Comparison of ENCODE assay signal across 18 cellular contexts in genomic region chr6:89667872-89668556, GRCh38. TPM values are rescaled to one million over a fixed set of nuclear protein-coding genes. Genes with fewer than 3 reads are reported as not detected.
DNase-seq lines count a peak whose midpoint lies in the region; ATAC-seq and TF ChIP-seq lines count a peak whose summit lies in the region.
"Had no signal": no experiment of that assay in that cellular context is flagged by ENCODE, and none has a peak within 500 bp of the region (broad histone marks: within the 10 kb centered on the region; RNA-seq: fewer than 3 reads in every experiment).

No MANE protein-coding gene starts in this region.

- CTCF ChIA-PET in activated naive CD4-positive, alpha-beta T cell treated with anti-CD3 and anti-CD28 coated beads for 36 hours (lab: Charles Lee), result interaction anchor here (1.3 kb wide), 1 partner anchor 11 kb away, joined by 3 read pairs; no protein-coding TSS in a partner anchor
- CTCF ChIA-PET in OCI-LY7 (lab: Charles Lee; ENCODE audit: unreplicated experiment), result no interaction called here

- BruUV-seq in OCI-LY7 (replicated peaks; lab: Mats Ljungman, UMichigan), result no TSS peak

- H3K27ac ChIP-seq in iPS DF 6.9 (ENCODE audit: low read length), result peak overlapping the region; percentile 89
- peak overlapping the region; percentile 21 to 35 for H3K27ac ChIP-seq in thoracic aorta
- H3K27ac ChIP-seq in OCI-LY7 (ENCODE audit: low read depth, low read length, poor library complexity, severe bottlenecking), result no peak overlapping the region
- H3K27ac ChIP-seq: parathyroid adenoma, upper lobe of right lung, WERI-Rb-1 had no signal

- no CpG with 5 or more reads among the region's 5 CpGs for WGBS in iPS DF 6.9 (ENCODE audit: insufficient coverage, insufficient read length)

- H3K9me2 ChIP-seq in OCI-LY7 (ENCODE audit: insufficient read depth, low read length), result no peaks in the 10 kb centered on the region

- H4K20me1 ChIP-seq in OCI-LY7 (ENCODE audit: insufficient read depth, low read length), result no peaks in the 10 kb centered on the region

- DNase-seq in activated naive CD4-positive, alpha-beta T cell treated with anti-CD3 and anti-CD28 coated beads for 36 hours, result no peak
- DNase-seq in cardiac fibroblast (ENCODE audit: low read depth in 2 of 2) (peak; percentile 6 to 54), iPS DF 6.9 (ENCODE audit: low read depth, low spot score) (peak; percentile 54), thoracic aorta (ENCODE audit: low spot score) (no peak), AG20443 (ENCODE audit: low spot score) (no peak), OCI-LY7 (ENCODE audit: low spot score) (no peak)
- DNase-seq: activated effector memory CD4-positive, alpha-beta T cell treated with anti-CD3 and anti-CD28 coated beads, Interleukin-2, amount 50 U/mL, for 16 hours; NCI-H1048; NCI-H774; small intestine; upper lobe of right lung; WERI-Rb-1 had no signal

- H3K79me2 ChIP-seq in OCI-LY7 (ENCODE audit: insufficient read depth, low read depth, low read length), result no peaks in the 10 kb centered on the region
- H3K79me2 ChIP-seq: parathyroid adenoma had no signal

- intact Hi-C loops in activated naive CD4-positive, alpha-beta T cell treated with anti-CD3 and anti-CD28 coated beads for 36 hours (cut with micrococcal nuclease), result no loop called here
- intact Hi-C loops in OCI-LY7 (cut with micrococcal nuclease; ENCODE audit: unreplicated experiment), result no loop called here

- H3K4me1 ChIP-seq in iPS DF 6.9 (ENCODE audit: control insufficient read depth, insufficient read depth, low read length) (no peaks in the 10 kb centered on the region), thoracic aorta (ENCODE audit: control insufficient read depth in 1 of 2, low read depth in 2 of 2) (peaks cover 6 to 37% of the 10 kb centered on the region in 2 donors), OCI-LY7 (ENCODE audit: insufficient read depth, low read length, poor library complexity, severe bottlenecking) (no peaks in the 10 kb centered on the region)
- H3K4me1 ChIP-seq: upper lobe of right lung had no signal

- no peaks in the 10 kb centered on the region for H3K27me3 ChIP-seq in iPS DF 6.9 (ENCODE audit: control insufficient read depth, insufficient read depth, low read length)
- H3K27me3 ChIP-seq in thoracic aorta (replicated peaks; ENCODE audit: insufficient read depth), result no peaks in the 10 kb centered on the region
- H3K27me3 ChIP-seq: ascending aorta, upper lobe of right lung had no signal

- H3K4me2 ChIP-seq in OCI-LY7 (ENCODE audit: low read length), result no peak overlapping the region

- TF ChIP-seq CTCF in cardiac fibroblast (IDR thresholded peaks at IDR 0.05; ENCODE audit: low read depth, low read length) (no peak), thoracic aorta (IDR thresholded peaks at IDR 0.05) (no peak), OCI-LY7 (conservative IDR thresholded peaks at IDR 0.05; ENCODE audit: low read length) (no peak)

- peaks cover 15% of the 10 kb centered on the region for H3K36me3 Mint-ChIP-seq in activated naive CD4-positive, alpha-beta T cell treated with anti-CD3 and anti-CD28 coated beads, Interleukin-2, amount 50 U/mL, for 24 hours
- H3K36me3 Mint-ChIP-seq in activated naive CD4-positive, alpha-beta T cell treated with anti-CD3 and anti-CD28 coated beads for 36 hours (ENCODE audit: low read depth), result peaks cover 36% of the 10 kb centered on the region

- peaks cover 12% of the 10 kb centered on the region; the same call in 1 of the 2 replicates for H3K36me3 ChIP-seq in iPS DF 6.9 (ENCODE audit: control insufficient read depth, insufficient read depth, low read length)
- peaks cover 11% of the 10 kb centered on the region for H3K36me3 ChIP-seq in thoracic aorta
- H3K36me3 ChIP-seq in OCI-LY7 (ENCODE audit: insufficient read depth, low read length), result peaks cover 95% of the 10 kb centered on the region

- H3K4me3 Mint-ChIP-seq in activated naive CD4-positive, alpha-beta T cell treated with anti-CD3 and anti-CD28 coated beads, Interleukin-2, amount 50 U/mL, for 24 hours, result no peak overlapping the region
- no peak overlapping the region for H3K4me3 Mint-ChIP-seq in activated naive CD4-positive, alpha-beta T cell treated with anti-CD3 and anti-CD28 coated beads for 36 hours

- no peak overlapping the region for H2AFZ ChIP-seq in OCI-LY7 (ENCODE audit: low read length)
- H2AFZ ChIP-seq: parathyroid adenoma had no signal

- H3K4me1 Mint-ChIP-seq in activated naive CD4-positive, alpha-beta T cell treated with anti-CD3 and anti-CD28 coated beads, Interleukin-2, amount 50 U/mL, for 24 hours, result peaks cover 4% of the 10 kb centered on the region
- H3K4me1 Mint-ChIP-seq in activated naive CD4-positive, alpha-beta T cell treated with anti-CD3 and anti-CD28 coated beads for 36 hours (ENCODE audit: low read depth), result no peaks in the 10 kb centered on the region

- H3K9me3 Mint-ChIP-seq in activated naive CD4-positive, alpha-beta T cell treated with anti-CD3 and anti-CD28 coated beads, Interleukin-2, amount 50 U/mL, for 24 hours, result no peaks in the 10 kb centered on the region
- H3K9me3 Mint-ChIP-seq in activated naive CD4-positive, alpha-beta T cell treated with anti-CD3 and anti-CD28 coated beads for 36 hours, result no peaks in the 10 kb centered on the region

- H3K4me3 ChIP-seq in cardiac fibroblast (replicated peaks in 1 of 2; ENCODE audit: low read depth in 2 of 2, low read length in 2 of 2) (no peak overlapping the region), iPS DF 6.9 (ENCODE audit: low read length) (no peak overlapping the region), thoracic aorta (no peak overlapping the region), OCI-LY7 (ENCODE audit: low read depth, low read length, poor library complexity, severe bottlenecking) (no peak overlapping the region)
- H3K4me3 ChIP-seq: ascending aorta, upper lobe of right lung had no signal

- ATAC-seq in thoracic aorta (ENCODE audit: insufficient number of reproducible peaks, low FRiP score, low read depth) (no peak), HG03457 (IDR thresholded peaks at IDR 0.05; ENCODE audit: unreplicated experiment) (no peak)
- ATAC-seq: HCT116, Panc1, upper lobe of right lung had no signal

- POLR2A ChIA-PET in OCI-LY7 (lab: Charles Lee), result interaction anchor here (1.1 kb wide), 1 partner anchor 29 kb away, joined by 3 read pairs; the partner anchor contains the start of gene LYRM2

- no peaks in the 10 kb centered on the region for H3K9me3 ChIP-seq in iPS DF 6.9 (ENCODE audit: control insufficient read depth, insufficient read depth, low read length)
- H3K9me3 ChIP-seq in thoracic aorta, result no peaks in the 10 kb centered on the region
- H3K9me3 ChIP-seq in OCI-LY7 (ENCODE audit: low read length), result no peaks in the 10 kb centered on the region
- H3K9me3 ChIP-seq: ascending aorta, upper lobe of right lung had no signal

- no peaks in the 10 kb centered on the region for H3K27me3 Mint-ChIP-seq in activated naive CD4-positive, alpha-beta T cell treated with anti-CD3 and anti-CD28 coated beads, Interleukin-2, amount 50 U/mL, for 24 hours
- H3K27me3 Mint-ChIP-seq in activated naive CD4-positive, alpha-beta T cell treated with anti-CD3 and anti-CD28 coated beads for 36 hours (ENCODE audit: low read depth), result no peaks in the 10 kb centered on the region

- peak overlapping the region; percentile 79 for H3K27ac Mint-ChIP-seq in activated naive CD4-positive, alpha-beta T cell treated with anti-CD3 and anti-CD28 coated beads, Interleukin-2, amount 50 U/mL, for 24 hours
- no peak overlapping the region for H3K27ac Mint-ChIP-seq in activated naive CD4-positive, alpha-beta T cell treated with anti-CD3 and anti-CD28 coated beads for 36 hours

RNA-seq across cellular contexts. Expression of gene LYRM2, which starts 29.5 kb away (rescaled TPM):
- total RNA-seq in activated naive CD4-positive, alpha-beta T cell treated with anti-CD3 and anti-CD28 coated beads for 36 hours, result 10 to 100 TPM; 15.8 to 18.3 TPM
- total RNA-seq in thoracic aorta (10 to 100 TPM; 12.9 to 18.1 TPM), OCI-LY7 (2022) (37.8 and 40.6 TPM in 2 replicates)
- total RNA-seq in OCI-LY7 (2014; rRNA removed; shearing (Covaris generic)), result 16.0 and 17.7 TPM in 2 replicates

Comparison
In these comparisons a context has a peak if more than half of its experiments do, and no peak if none do; other contexts are left out.
1. DNase-seq: peak in cardiac fibroblast (2 of 2) and iPS DF 6.9 (single experiment); none in activated naive CD4-positive, alpha-beta T cell treated with anti-CD3 and anti-CD28 coated beads for 36 hours (single experiment), thoracic aorta (single experiment), AG20443 (single experiment) and OCI-LY7 (single experiment).